ENCODE assay signal across 8 cellular contexts in genomic region chr11:115324569-115325432, GRCh38.
DNase-seq lines count a peak whose midpoint lies in the region; ATAC-seq, FAIRE-seq and TF ChIP-seq lines count a peak whose summit lies in the region.

No MANE protein-coding gene starts in this region.

- no peak for TF ChIP-seq POLR2A in GM12891 (IDR thresholded peaks at IDR 0.05; ENCODE audit: low read depth, low read length)

- H3K4me3 Mint-ChIP-seq in activated CD8-positive, alpha-beta T cell treated with anti-CD3 and anti-CD28 coated beads for 36 hours, result no peak overlapping the region
- H3K4me3 Mint-ChIP-seq in progenitor cell of endocrine pancreas (ENCODE audit: low read depth), result no peak overlapping the region

- CTCF ChIA-PET in activated CD8-positive, alpha-beta T cell treated with anti-CD3 and anti-CD28 coated beads for 36 hours (lab: Charles Lee), result interaction anchor here (0.6 to 2.1 kb wide), 10 partner anchors 9 to 100 kb away, joined by 3 to 12 read pairs (median 4); no protein-coding TSS in a partner anchor

- H3K4me1 Mint-ChIP-seq in activated CD8-positive, alpha-beta T cell treated with anti-CD3 and anti-CD28 coated beads for 36 hours (ENCODE audit: low read depth), result no peaks in the 10 kb centered on the region
- H3K4me1 Mint-ChIP-seq in progenitor cell of endocrine pancreas (ENCODE audit: low read depth), result no peaks in the 10 kb centered on the region

- DNase-seq in AG09319 (ENCODE audit: extremely low read depth, low read depth), result peak; percentile 11
- peak; percentile 16 for DNase-seq in GM12891 (ENCODE audit: insufficient read length, low spot score)
- DNase-seq in NCI-H2196 treated with DMSO at 0.1 percent for 48 hours (lab: John Stamatoyannopoulos, UW; ENCODE audit: unreplicated experiment), result peak; percentile 63
- peak; percentile 27 for DNase-seq in activated CD8-positive, alpha-beta T cell treated with anti-CD3 and anti-CD28 coated beads for 36 hours
- peak; percentile 76 for DNase-seq in globus pallidus (ENCODE audit: low spot score)
- DNase-seq in progenitor cell of endocrine pancreas (ENCODE audit: low spot score, unreplicated experiment), result no peak
- DNase-seq in HPDE6-E6E7 (ENCODE audit: extremely low spot score), result no peak

- no peaks in the 10 kb centered on the region for H3K36me3 Mint-ChIP-seq in activated CD8-positive, alpha-beta T cell treated with anti-CD3 and anti-CD28 coated beads for 36 hours (ENCODE audit: low read depth)
- peaks cover 3% of the 10 kb centered on the region for H3K36me3 Mint-ChIP-seq in progenitor cell of endocrine pancreas (ENCODE audit: insufficient read depth)

- TF ChIP-seq CTCF in AG09319 (IDR thresholded peaks at IDR 0.05; ENCODE audit: low read depth, low read length) (peak; percentile 73), progenitor cell of endocrine pancreas (IDR thresholded peaks at IDR 0.05; ENCODE audit: unreplicated experiment) (peak; percentile 88)
- peak; percentile 79 for TF ChIP-seq CTCF in activated CD8-positive, alpha-beta T cell treated with anti-CD3 and anti-CD28 coated beads for 36 hours (IDR thresholded peaks at IDR 0.05)

- POLR2A ChIA-PET in activated CD8-positive, alpha-beta T cell treated with anti-CD3 and anti-CD28 coated beads for 36 hours (lab: Charles Lee), result no interaction called here

- peaks cover 4% of the 10 kb centered on the region for H3K27me3 Mint-ChIP-seq in activated CD8-positive, alpha-beta T cell treated with anti-CD3 and anti-CD28 coated beads for 36 hours
- H3K27me3 Mint-ChIP-seq in progenitor cell of endocrine pancreas, result no peaks in the 10 kb centered on the region

- ATAC-seq in HG03103 (IDR thresholded peaks at IDR 0.05; ENCODE audit: low read depth, unreplicated experiment), result peak; percentile 77
- ATAC-seq in activated CD8-positive, alpha-beta T cell treated with anti-CD3 and anti-CD28 coated beads for 36 hours, result peak; percentile 67

- FAIRE-seq in GM12891 (lab: Jason Lieb, UNC), result peak; percentile 76

- intact Hi-C loops in activated CD8-positive, alpha-beta T cell treated with anti-CD3 and anti-CD28 coated beads for 36 hours (cut with micrococcal nuclease), result no loop called here

- H3K9me3 Mint-ChIP-seq in activated CD8-positive, alpha-beta T cell treated with anti-CD3 and anti-CD28 coated beads for 36 hours, result no peaks in the 10 kb centered on the region
- no peaks in the 10 kb centered on the region for H3K9me3 Mint-ChIP-seq in progenitor cell of endocrine pancreas (ENCODE audit: low read depth)

- H3K27ac Mint-ChIP-seq in activated CD8-positive, alpha-beta T cell treated with anti-CD3 and anti-CD28 coated beads for 36 hours, result no peak overlapping the region
- no peak overlapping the region for H3K27ac Mint-ChIP-seq in progenitor cell of endocrine pancreas

TF ChIP-seq in GM12891, 5 proteins besides CTCF, POLR2A, EP300 and RAD21:
- no peak for TF ChIP-seq PAX5 (IDR thresholded peaks at IDR 0.05; ENCODE audit: insufficient read depth, low read length, severe bottlenecking)
- no peak for TF ChIP-seq TAF1 (IDR thresholded peaks at IDR 0.05; ENCODE audit: low read depth, low read length)
- no peak for TF ChIP-seq POLR2AphosphoS5 (IDR thresholded peaks at IDR 0.05; ENCODE audit: low read depth, low read length)
- no peak for TF ChIP-seq POU2F2 (IDR thresholded peaks at IDR 0.05; ENCODE audit: low read depth, low read length)
- TF ChIP-seq SPI1 (IDR thresholded peaks at IDR 0.05; ENCODE audit: low read depth, low read length), result no peak
TF ChIP-seq in GM12891: peak in this region for 0.

Comparison
In these comparisons a context has a peak if more than half of its experiments do, and no peak if none do; other contexts are left out.
1. DNase-seq: peak in AG09319 (single experiment), GM12891 (single experiment), NCI-H2196 treated with DMSO at 0.1 percent for 48 hours (single experiment), activated CD8-positive, alpha-beta T cell treated with anti-CD3 and anti-CD28 coated beads for 36 hours (single experiment) and globus pallidus (single experiment); none in progenitor cell of endocrine pancreas (single experiment) and HPDE6-E6E7 (single experiment).
2. Peak in every context shown above with its lines, with median percentiles within 50 percentile points of each other: CTCF ChIP-seq.